Comparison of ENCODE assay signal across 18 cellular contexts in genomic region chr11:8828580-8829358, GRCh38.
DNase-seq lines count a peak whose midpoint lies in the region; ATAC-seq and TF ChIP-seq lines count a peak whose summit lies in the region.
"Had no signal": no experiment of that assay in that cellular context is flagged by ENCODE, and none has a peak within 500 bp of the region (broad histone marks: within the 10 kb centered on the region; RNA-seq: fewer than 3 reads in every experiment).

No MANE protein-coding gene starts in this region.

- H4K8ac ChIP-seq in trophoblast cell (ENCODE audit: low read depth, low read length): no peak overlapping the region

- DNase-seq in EL (peak; percentile 24), MV-4-11 (lab: John Stamatoyannopoulos, UW) (peak; percentile 73), brain microvascular endothelial cell (peak; percentile 71), trophoblast cell (no peak), NCI-H2107 (lab: John Stamatoyannopoulos, UW) (no peak), kidney glomerular epithelial cell (lab: John Stamatoyannopoulos, UW) (no peak)
- no peak for DNase-seq in effector CD4-positive, alpha-beta T cell
- DNase-seq: activated naive CD4-positive, alpha-beta T cell treated with anti-CD3 and anti-CD28 coated beads, Interleukin-2, amount 50 U/mL, for 16 hours; Caco-2; NCI-H1930; NCI-H526 treated with DMSO at 0.1 percent for 48 hours; pancreas; stimulated activated CD4-positive, alpha-beta T cell treated with anti-CD3 and anti-CD28 coated beads, Interleukin-12 subunit alpha, Interleukin-12 subunit beta, amount 100 ng/mL, for 4 hours; T-helper 17 cell had no signal

- H3K9me3 ChIP-seq in trophoblast cell (ENCODE audit: insufficient read depth, low read depth, low read length): peaks cover 4% of the 10 kb centered on the region
- H3K9me3 ChIP-seq: breast epithelium, Caco-2, pancreas had no signal

- no peak overlapping the region for H3K4ac ChIP-seq in trophoblast cell (ENCODE audit: low read depth, low read length)

- peaks cover 20 to 30% of the 10 kb centered on the region in 2 experiments for H3K4me1 ChIP-seq in trophoblast cell (ENCODE audit: control insufficient read depth in 1 of 2, insufficient read depth in 2 of 2, low read length in 2 of 2)
- H3K4me1 ChIP-seq: pancreas had no signal

- no peak overlapping the region for H3K23ac ChIP-seq in trophoblast cell (ENCODE audit: low read length)

- no peak overlapping the region for H2AFZ ChIP-seq in trophoblast cell (ENCODE audit: insufficient read depth, low read length, poor library complexity)

- H3K4me3 ChIP-seq in brain microvascular endothelial cell (ENCODE audit: low read depth, low read length) (no peak overlapping the region), trophoblast cell (ENCODE audit: low read depth, low read length) (peak overlapping the region; percentile 21)
- H3K4me3 ChIP-seq: breast epithelium, pancreas had no signal

- no peaks in the 10 kb centered on the region for H3K36me3 ChIP-seq in brain microvascular endothelial cell (replicated peaks)
- H3K36me3 ChIP-seq in trophoblast cell (ENCODE audit: control insufficient read depth in 1 of 2, insufficient read depth in 2 of 2, low read length in 2 of 2): peaks cover 0 to 4% of the 10 kb centered on the region in 2 experiments
- H3K36me3 ChIP-seq: breast epithelium, pancreas had no signal

- in situ Hi-C loops in brain microvascular endothelial cell (cut with HindIII; ENCODE audit: low pct_ligation_motif_present, low sequenced_read_pairs): no loop called here

- H3K27ac ChIP-seq in brain microvascular endothelial cell: no peak overlapping the region
- no peak overlapping the region for H3K27ac ChIP-seq in trophoblast cell (ENCODE audit: low read depth, low read length)
- H3K27ac ChIP-seq: pancreas, RWPE1 had no signal

- H2BK5ac ChIP-seq in trophoblast cell (ENCODE audit: low read depth, low read length, poor library complexity): no peak overlapping the region

- no peak overlapping the region for H2BK120ac ChIP-seq in trophoblast cell (ENCODE audit: insufficient read depth, low read length, poor library complexity)

- H3K4me2 ChIP-seq in trophoblast cell (ENCODE audit: low read length): no peak overlapping the region

- no peak overlapping the region for H4K91ac ChIP-seq in trophoblast cell (ENCODE audit: low read depth, low read length)

- no peak overlapping the region for H3K9ac ChIP-seq in trophoblast cell (ENCODE audit: low read length)

- H3K79me1 ChIP-seq in trophoblast cell (ENCODE audit: low read length): peaks cover 18% of the 10 kb centered on the region

- no peak overlapping the region for H3K18ac ChIP-seq in trophoblast cell (ENCODE audit: low read length)

- no peaks in the 10 kb centered on the region for H3K27me3 ChIP-seq in brain microvascular endothelial cell (replicated peaks)
- no peaks in the 10 kb centered on the region for H3K27me3 ChIP-seq in trophoblast cell (ENCODE audit: insufficient read depth, low read length)
- H3K27me3 ChIP-seq: breast epithelium, pancreas had no signal

- no peak for TF ChIP-seq CTCF in brain microvascular endothelial cell (IDR thresholded peaks at IDR 0.05; ENCODE audit: low read depth, low read length, missing control alignments)

- no peak overlapping the region for H3K14ac ChIP-seq in trophoblast cell (ENCODE audit: low read length)

- ATAC-seq in GM21447 (IDR thresholded peaks at IDR 0.05; ENCODE audit: unreplicated experiment): no peak
- ATAC-seq: activated CD4-positive, CD25-positive, alpha-beta regulatory T cell treated with anti-CD3 and anti-CD28 coated beads, Interleukin-2, amount 50 U/mL, for 24 hours; T-helper 17 cell had no signal

- WGBS in trophoblast cell (ENCODE audit: extremely low coverage, insufficient coverage, insufficient read length): 100% methylated on average over 1 of the region's 11 CpGs

- H2AK5ac ChIP-seq in trophoblast cell (ENCODE audit: low read length): no peak overlapping the region

- H3K79me2 ChIP-seq in trophoblast cell (ENCODE audit: control insufficient read depth, insufficient read depth, low read length, poor library complexity): no peaks in the 10 kb centered on the region

- no peak overlapping the region for H4K12ac ChIP-seq in trophoblast cell (ENCODE audit: low read depth, low read length)

- no peak overlapping the region for H2BK12ac ChIP-seq in trophoblast cell (ENCODE audit: low read length)

Comparison
In these comparisons a context has a peak if more than half of its experiments do, and no peak if none do; other contexts are left out.
1. DNase-seq: peak in EL (single experiment), MV-4-11 (single experiment) and brain microvascular endothelial cell (single experiment); none in trophoblast cell (0 of 2), effector CD4-positive, alpha-beta T cell (single experiment), NCI-H2107 (single experiment) and kidney glomerular epithelial cell (single experiment).